20 cellular contexts compared by ENCODE assay signal in genomic region chr1:94529416-94529815, GRCh38. TPM values are rescaled to one million over a fixed set of nuclear protein-coding genes. Genes with fewer than 3 reads are reported as not detected.
DNase-seq lines count a peak whose midpoint lies in the region; ATAC-seq, FAIRE-seq and TF ChIP-seq lines count a peak whose summit lies in the region.
"Had no signal": no experiment of that assay in that cellular context is flagged by ENCODE, and none has a peak within 500 bp of the region (broad histone marks: within the 10 kb centered on the region; RNA-seq: fewer than 3 reads in every experiment).

No MANE protein-coding gene starts in this region.

- ATAC-seq in RWPE2 (ENCODE audit: low read depth) = no peak
- no peak for ATAC-seq in Right ventricle myocardium superior (ENCODE audit: poor library complexity)
- no peak for ATAC-seq in GM21367 (IDR thresholded peaks at IDR 0.05; ENCODE audit: unreplicated experiment)
- ATAC-seq: CD8-positive, alpha-beta T cell; K562 had no signal

- peaks cover 84% of the 10 kb centered on the region for H3K4me1 Mint-ChIP-seq in Calu3 (ENCODE audit: low read depth, unreplicated experiment)

- H3K9me1 ChIP-seq in endothelial cell of umbilical vein (replicated peaks; ENCODE audit: control insufficient read depth, extremely low read depth, insufficient read depth, low read length) = no peaks in the 10 kb centered on the region

- H3K27me3 ChIP-seq in RWPE2 (ENCODE audit: insufficient read depth, poor library complexity, severe bottlenecking) (no peaks in the 10 kb centered on the region), endothelial cell of umbilical vein (ENCODE audit: control insufficient read depth in 2 of 2, insufficient read depth in 2 of 2, low read length in 2 of 2) (no peaks in the 10 kb centered on the region), smooth muscle cell (ENCODE audit: low read depth) (no peaks in the 10 kb centered on the region)
- H3K27me3 ChIP-seq: BLaER1 had no signal

- H3K4me1 ChIP-seq in RWPE2 (ENCODE audit: insufficient read depth, poor library complexity, severe bottlenecking) (peaks cover 6% of the 10 kb centered on the region), endothelial cell of umbilical vein (ENCODE audit: control insufficient read depth, extremely low read depth, insufficient read depth, low read length) (no peaks in the 10 kb centered on the region), smooth muscle cell (ENCODE audit: low read depth) (no peaks in the 10 kb centered on the region)
- H3K4me1 ChIP-seq: BLaER1 had no signal

- H3K9me3 ChIP-seq in RWPE2 (ENCODE audit: severe bottlenecking) (no peaks in the 10 kb centered on the region), endothelial cell of umbilical vein (replicated peaks; ENCODE audit: control insufficient read depth, insufficient read depth, low read length) (no peaks in the 10 kb centered on the region), smooth muscle cell (replicated peaks; ENCODE audit: low read depth) (no peaks in the 10 kb centered on the region)
- H3K9me3 ChIP-seq: BLaER1 had no signal

- no peaks in the 10 kb centered on the region for H3K27me3 Mint-ChIP-seq in Calu3 (ENCODE audit: unreplicated experiment)

- H3K36me3 Mint-ChIP-seq in Calu3 (ENCODE audit: insufficient read depth, unreplicated experiment) = peaks cover 93% of the 10 kb centered on the region
- H3K36me3 Mint-ChIP-seq: CD8-positive, alpha-beta T cell had no signal

- H4K20me1 ChIP-seq in endothelial cell of umbilical vein (replicated peaks; ENCODE audit: control insufficient read depth, extremely low read depth, insufficient read depth, low read length) (no peaks in the 10 kb centered on the region), smooth muscle cell (ENCODE audit: low read depth) (peaks cover 52% of the 10 kb centered on the region)
- H4K20me1 ChIP-seq: BLaER1 had no signal

- H3K9ac ChIP-seq in endothelial cell of umbilical vein (replicated peaks; ENCODE audit: extremely low read depth, insufficient read depth, low read length) = no peak overlapping the region
- no peak overlapping the region for H3K9ac ChIP-seq in smooth muscle cell (ENCODE audit: low read depth)
- H3K9ac ChIP-seq: BLaER1 had no signal

- TF ChIP-seq POLR2A in endothelial cell of umbilical vein (IDR thresholded peaks at IDR 0.05; ENCODE audit: low read depth, low read length) = no peak

- DNase-seq in Calu3 = no peak
- no peak for DNase-seq in RWPE2 (ENCODE audit: low spot score)
- no peak for DNase-seq in endothelial cell of umbilical vein (ENCODE audit: low read depth, low spot score)
- no peak for DNase-seq in smooth muscle cell (lab: John Stamatoyannopoulos, UW; ENCODE audit: unreplicated experiment)
- no peak for DNase-seq in Right ventricle myocardium superior
- no peak for DNase-seq in SW480 (ENCODE audit: low spot score)
- DNase-seq: CD8-positive, alpha-beta T cell; COR-L47; DMS153; DMS79; GDM1; GOT3; H7; IMR-90 had no signal

- H3K27ac ChIP-seq in RWPE2 (ENCODE audit: poor library complexity, severe bottlenecking) (peak overlapping the region; percentile 99), endothelial cell of umbilical vein (ENCODE audit: insufficient read depth, low read depth, low read length) (no peak overlapping the region), smooth muscle cell (ENCODE audit: low read depth) (peak overlapping the region; percentile 29)
- H3K27ac ChIP-seq: BLaER1 had no signal

- H3K4me3 Mint-ChIP-seq in Calu3 (ENCODE audit: low read depth, unreplicated experiment) = no peak overlapping the region
- H3K4me3 Mint-ChIP-seq: CD8-positive, alpha-beta T cell had no signal

- POLR2A ChIA-PET in endothelial cell of umbilical vein (lab: Charles Lee) = no interaction called here

- intact Hi-C loops in Calu3 (cut with micrococcal nuclease; ENCODE audit: unreplicated experiment) = loop anchor here (5.0 kb wide), 2 partner anchors 73 to 118 kb away; no protein-coding TSS in a partner anchor
- intact Hi-C loops in endothelial cell of umbilical vein (cut with micrococcal nuclease) = no loop called here
- intact Hi-C loops in Right ventricle myocardium superior (cut with DNase I) = no loop called here

- peaks cover 46% of the 10 kb centered on the region for H3K36me3 ChIP-seq in RWPE2 (ENCODE audit: low read depth)
- H3K36me3 ChIP-seq in endothelial cell of umbilical vein (ENCODE audit: control insufficient read depth in 2 of 2, extremely low read depth in 1 of 2, insufficient read depth in 2 of 2, low read length in 2 of 2) = no peaks in the 10 kb centered on the region
- H3K36me3 ChIP-seq in smooth muscle cell (ENCODE audit: low read depth) = peaks cover 5% of the 10 kb centered on the region
- H3K36me3 ChIP-seq: BLaER1 had no signal

- BruUV-seq in Calu3 (replicated peaks; lab: Mats Ljungman, UMichigan) (TSS peak; percentile 14), endothelial cell of umbilical vein (replicated peaks; lab: Mats Ljungman, UMichigan) (TSS peak; percentile 25)

- H3F3A ChIP-seq in smooth muscle cell (ENCODE audit: low read depth) = peaks cover 63% of the 10 kb centered on the region

- TF ChIP-seq CTCF in Calu3 (IDR thresholded peaks at IDR 0.05; ENCODE audit: unreplicated experiment) (no peak), RWPE2 (IDR thresholded peaks at IDR 0.05; ENCODE audit: poor library complexity, severe bottlenecking) (no peak), endothelial cell of umbilical vein (IDR thresholded peaks at IDR 0.05; ENCODE audit: extremely low read depth in 1 of 2, insufficient read depth in 1 of 2, low read depth in 1 of 2, low read length in 2 of 2) (no peak), smooth muscle cell (IDR thresholded peaks at IDR 0.05; ENCODE audit: borderline replicate concordance, insufficient read depth, poor library complexity, severe bottlenecking) (no peak)

- no peak overlapping the region for H3K4me2 ChIP-seq in endothelial cell of umbilical vein (ENCODE audit: insufficient read depth, low read length)
- no peak overlapping the region for H3K4me2 ChIP-seq in smooth muscle cell
- H3K4me2 ChIP-seq: BLaER1 had no signal

- dilution Hi-C loops in endothelial cell of umbilical vein (cut with MboI; ENCODE audit: extremely low pct_ligation_motif_present, low sequenced_read_pairs) = loop anchor here (25.0 kb wide), 1 partner anchor 283 kb away; the partner anchor contains the start of gene SLC44A3

- H2AFZ ChIP-seq in endothelial cell of umbilical vein (ENCODE audit: low read depth, low read length) (no peak overlapping the region), smooth muscle cell (ENCODE audit: low read depth) (no peak overlapping the region)

- FAIRE-seq in endothelial cell of umbilical vein (lab: Jason Lieb, UNC) = no peak
- FAIRE-seq: GM12892, GM18507, HTR-8/SVneo, K562 had no signal

- CTCF ChIA-PET in Calu3 (lab: Charles Lee) (no interaction called here), endothelial cell of umbilical vein (lab: Charles Lee) (interaction anchor here (0.7 to 1.8 kb wide), 8 partner anchors 12 to 277 kb away, joined by 3 to 6 read pairs (median 3); partner anchors contain the start of gene F3)

- 99% methylated on average over 2 of the region's 2 CpGs for WGBS in smooth muscle cell (ENCODE audit: low lambda C conversion rate)

- H3K9me3 Mint-ChIP-seq in Calu3 (ENCODE audit: low read depth, unreplicated experiment) = no peaks in the 10 kb centered on the region
- H3K9me3 Mint-ChIP-seq: CD8-positive, alpha-beta T cell had no signal

- H3K79me2 ChIP-seq in endothelial cell of umbilical vein (ENCODE audit: control insufficient read depth, insufficient read depth, low read length) (no peaks in the 10 kb centered on the region), smooth muscle cell (ENCODE audit: low read depth) (peaks cover 5% of the 10 kb centered on the region)

- no peak overlapping the region for H3K27ac Mint-ChIP-seq in Calu3 (ENCODE audit: unreplicated experiment)
- H3K27ac Mint-ChIP-seq: CD8-positive, alpha-beta T cell had no signal

- H3K4me3 ChIP-seq in RWPE2 (ENCODE audit: severe bottlenecking) (no peak overlapping the region), endothelial cell of umbilical vein (replicated peaks in 1 of 3; ENCODE audit: insufficient read depth in 1 of 3, low read depth in 1 of 3, low read length in 3 of 3) (no peak overlapping the region), smooth muscle cell (no peak overlapping the region)
- H3K4me3 ChIP-seq: BLaER1, K562 had no signal

TF ChIP-seq in endothelial cell of umbilical vein, 7 proteins besides CTCF, POLR2A, EP300 and RAD21:
- TF ChIP-seq JUN (IDR thresholded peaks at IDR 0.05; ENCODE audit: borderline replicate concordance, insufficient read depth, insufficient read length, low read depth) (no peak), EZH2 (IDR thresholded peaks at IDR 0.05; ENCODE audit: borderline replicate concordance, low read depth, low read length, severe bottlenecking) (no peak), FOS (IDR thresholded peaks at IDR 0.05; ENCODE audit: borderline replicate concordance, insufficient read depth, low read length) (no peak), POLR2AphosphoS5 (IDR thresholded peaks at IDR 0.05; ENCODE audit: insufficient read depth, low read depth, low read length) (no peak), GATA2 (IDR thresholded peaks at IDR 0.05; ENCODE audit: insufficient read depth, insufficient read length, low read depth, low read length) (no peak), MYC (IDR thresholded peaks at IDR 0.05; ENCODE audit: low read depth, low read length) (no peak)
- TF ChIP-seq, protein P1, sequence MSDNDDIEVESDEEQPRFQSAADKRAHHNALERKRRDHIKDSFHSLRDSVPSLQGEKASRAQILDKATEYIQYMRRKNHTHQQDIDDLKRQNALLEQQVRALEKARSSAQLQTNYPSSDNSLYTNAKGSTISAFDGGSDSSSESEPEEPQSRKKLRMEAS (IDR thresholded peaks at IDR 0.05; ENCODE audit: insufficient read depth, insufficient read length) = no peak

RNA-seq across cellular contexts. Expression of gene F3, which starts 12.1 kb away (rescaled TPM):
- total RNA-seq in Calu3 (2022) (344 and 387 TPM in 2 replicates), endothelial cell of umbilical vein (1.9 and 2.3 TPM in 2 replicates), smooth muscle cell (287 and 367 TPM in 2 replicates), Right ventricle myocardium superior (21.5 TPM)
- polyA plus RNA-seq in endothelial cell of umbilical vein (0.25 and 1.2 TPM in 2 replicates), smooth muscle cell (337 and 338 TPM in 2 replicates)
- 0.39 and 0.61 TPM in 2 replicates for polyA plus RNA-seq in endothelial cell of umbilical vein (2011; cell fraction: cytosol; rRNA removed)
- polyA plus RNA-seq in endothelial cell of umbilical vein (2011; cell fraction: nucleus; rRNA removed) = 3.4 and 4.0 TPM in 2 replicates
- 0.25 and 0.37 TPM in 2 replicates for polyA plus RNA-seq in endothelial cell of umbilical vein (2012)
- polyA minus RNA-seq in endothelial cell of umbilical vein = 1.5 and 1.9 TPM in 2 replicates
- 14.6 TPM for polyA minus RNA-seq in endothelial cell of umbilical vein (2011; cell fraction: cytosol; rRNA and poly(A)+ RNA removed)
- polyA minus RNA-seq in endothelial cell of umbilical vein (2011; cell fraction: nucleus; rRNA and poly(A)+ RNA removed) = 3.6 and 3.8 TPM in 2 replicates
- total RNA-seq: CD8-positive, alpha-beta T cell had no signal

Comparison
In these comparisons a context has a peak if more than half of its experiments do, and no peak if none do; other contexts are left out.
1. RNA of gene F3, which starts 12.1 kb away (total RNA-seq): 344 to 387 TPM in Calu3 and 287 to 367 TPM in smooth muscle cell; 21.5 TPM in Right ventricle myocardium superior (single experiment) and 1.9 to 2.3 TPM in endothelial cell of umbilical vein; every median in the first group is over 10 times any median in the second.